30 cellular contexts compared by ENCODE assay signal in genomic region chr22:33766056-33766455, GRCh38.
"Had no signal": no experiment of that assay in that cellular context is flagged by ENCODE, and none has a peak within 500 bp of the region (broad histone marks: within the 10 kb centered on the region; RNA-seq: fewer than 3 reads in every experiment).

No MANE protein-coding gene starts in this region.

- H2AFZ ChIP-seq: hepatocyte had no signal

- H3K36me3 ChIP-seq: gastrocnemius medialis, heart left ventricle, left lung, prostate gland, right atrium auricular region, suprapubic skin, transverse colon, upper lobe of right lung, uterus had no signal

- H3K4me3 ChIP-seq: gastrocnemius medialis, heart left ventricle, hepatocyte, left lung, prostate gland, right atrium auricular region, smooth muscle cell, suprapubic skin, transverse colon, upper lobe of right lung, uterus had no signal

- H3K27ac ChIP-seq: epithelial cell of prostate, gastrocnemius medialis, heart left ventricle, hepatocyte, left lung, prostate gland, right atrium auricular region, suprapubic skin, transverse colon, upper lobe of right lung, uterus had no signal

- H3K4me2 ChIP-seq: hepatocyte, smooth muscle cell had no signal

- H3K4me1 ChIP-seq: gastrocnemius medialis, left lung, prostate gland, suprapubic skin, transverse colon, upper lobe of right lung, uterus had no signal

- H3K27me3 ChIP-seq: gastrocnemius medialis, heart left ventricle, hepatocyte, left lung, right atrium auricular region, suprapubic skin, transverse colon, upper lobe of right lung, uterus had no signal

- DNase-seq: effector CD8-positive, alpha-beta T cell; endodermal cell; foreskin fibroblast; gastrocnemius medialis; heart left ventricle; kidney; left cardiac atrium; left lung; mesenchymal stem cell; midbrain; naive thymus-derived CD8-positive, alpha-beta T cell; nephron progenitor cell; nucleus accumbens; stimulated activated CD4-positive, alpha-beta T cell treated with anti-CD3 and anti-CD28 coated beads, Interleukin-12 subunit alpha, Interleukin-12 subunit beta, amount 100 ng/mL, for 4 hours; stimulated activated CD4-positive, alpha-beta T cell treated with anti-CD3 and anti-CD28 coated beads, Interleukin-1b, Interleukin-23, amount 100 ng/mL, for 48 hours; stimulated activated CD4-positive, alpha-beta T cell treated with anti-CD3 and anti-CD28 coated beads, Interleukin-4, amount 100 ng/mL, for 1 hour; stimulated activated CD8-positive, alpha-beta memory T cell treated with anti-CD3 and anti-CD28 coated beads, Interleukin-4, amount 100 ng/mL, for 48 hours; stimulated activated naive CD4-positive, alpha-beta T cell; stimulated activated naive CD8-positive, alpha-beta T cell treated with anti-CD3 and anti-CD28 coated beads, Interleukin-15, amount 100 ng/mL, for 72 hours; transverse colon; upper lobe of right lung; uterus had no signal

- ATAC-seq: esophagus mucosa; gastrocnemius medialis; heart left ventricle; left cardiac atrium; left lung; naive thymus-derived CD8-positive, alpha-beta T cell; sciatic nerve; stimulated activated naive CD8-positive, alpha-beta T cell treated with anti-CD3 and anti-CD28 coated beads, Interleukin-15, amount 100 ng/mL, for 72 hours; upper lobe of right lung had no signal

- H3K9me3 ChIP-seq: gastrocnemius medialis, heart left ventricle, prostate gland, right atrium auricular region, suprapubic skin, transverse colon, upper lobe of right lung, uterus had no signal
